ENCODE assay signal across 9 cellular contexts in genomic region chr19:49387936-49388372, GRCh38. TPM values are rescaled to one million over a fixed set of nuclear protein-coding genes. Genes with fewer than 3 reads are reported as not detected.
A peak's percentile ranks its signal among the peaks of the same experiment; 100 is the strongest.
DNase-seq lines count a peak whose midpoint lies in the region; ATAC-seq and TF ChIP-seq lines count a peak whose summit lies in the region.
"Had no signal": no experiment of that assay in that cellular context is flagged by ENCODE, and none has a peak within 500 bp of the region (broad histone marks: within the 10 kb centered on the region; RNA-seq: fewer than 3 reads in every experiment).

Gene KASH5 (plus strand): TSS chr19:49388249. CDS start chr19:49390884, 2,635 bp downstream.

- ATAC-seq in GM21390 (IDR thresholded peaks at IDR 0.05; ENCODE audit: unreplicated experiment), result no peak

- peaks cover 19% of the 10 kb centered on the region for H3K27me3 ChIP-seq in BE2C
- no peaks in the 10 kb centered on the region for H3K27me3 ChIP-seq in effector memory CD4-positive, alpha-beta T cell (replicated peaks; ENCODE audit: control insufficient read depth, insufficient read depth, low read length, poor library complexity, severe bottlenecking)
- peaks cover 0 to 28% of the 10 kb centered on the region in 2 donors for H3K27me3 ChIP-seq in tibial nerve

- H3K27ac ChIP-seq in effector memory CD4-positive, alpha-beta T cell (ENCODE audit: insufficient read depth, low read length, poor library complexity, severe bottlenecking), result no peak within 1 kb of the TSS
- H3K27ac ChIP-seq in tibial nerve, result no peak within 1 kb of the TSS

- no peak for TF ChIP-seq CTCF in BE2C (IDR thresholded peaks at IDR 0.05; ENCODE audit: low read depth, low read length)
- TF ChIP-seq CTCF in tibial nerve (IDR thresholded peaks at IDR 0.05), result no peak

- H3K4me1 ChIP-seq in BE2C (no peaks in the 10 kb centered on the region), tibial nerve (no peaks in the 10 kb centered on the region)
- peaks cover 7% of the 10 kb centered on the region for H3K4me1 ChIP-seq in effector memory CD4-positive, alpha-beta T cell (ENCODE audit: control insufficient read depth, insufficient read depth, low read length, poor library complexity, severe bottlenecking)

- H3K36me3 ChIP-seq in BE2C (no peaks in the 10 kb centered on the region), tibial nerve (no peaks in the 10 kb centered on the region)
- H3K36me3 ChIP-seq in effector memory CD4-positive, alpha-beta T cell (ENCODE audit: control insufficient read depth, insufficient read depth, low read length), result no peaks in the 10 kb centered on the region

- DNase-seq in BE2C (peak; percentile 55), pons (ENCODE audit: low spot score) (peak; percentile 52), tibial nerve (ENCODE audit: low spot score in 2 of 2) (peak; percentile 22 to 61), NK-92 (lab: John Stamatoyannopoulos, UW; ENCODE audit: unreplicated experiment) (no peak)
- peak; percentile 53 to 90 for DNase-seq in activated CD4-positive, alpha-beta T cell treated with anti-CD3 and anti-CD28 coated beads, Interleukin-2, amount 50 U/mL, for 24 hours (ENCODE audit: low read depth in 1 of 2, low spot score in 1 of 2)
- DNase-seq in effector memory CD4-positive, alpha-beta T cell, result peak; percentile 61 to 85 (median 82)

- no peak for TF ChIP-seq POLR2A in tibial nerve (IDR thresholded peaks at IDR 0.05)

- WGBS in tibial nerve, 2 donors, result 46 to 65% methylated on average over 40 of the region's 40 CpGs

- TF ChIP-seq EP300 in Ishikawa (IDR thresholded peaks at IDR 0.05; ENCODE audit: borderline replicate concordance), result no peak
- TF ChIP-seq EP300 in tibial nerve (IDR thresholded peaks at IDR 0.05), result no peak

- no peak for TF ChIP-seq RAD21 in Ishikawa (IDR thresholded peaks at IDR 0.05; ENCODE audit: low read depth)

- H3K9me3 ChIP-seq in BE2C (no peaks in the 10 kb centered on the region), tibial nerve (peaks cover 0 to 6% (median under 1%) of the 10 kb centered on the region in 4 donors)
- no peaks in the 10 kb centered on the region for H3K9me3 ChIP-seq in effector memory CD4-positive, alpha-beta T cell (ENCODE audit: control insufficient read depth, low read length)

- no peak within 1 kb of the TSS for H3K4me3 ChIP-seq in BE2C (ENCODE audit: low read depth, low read length)
- no peak within 1 kb of the TSS for H3K4me3 ChIP-seq in effector memory CD4-positive, alpha-beta T cell (ENCODE audit: insufficient read depth, low read depth, low read length, poor library complexity, severe bottlenecking)
- peak within 1 kb of the TSS in 2 of 4 donors; percentile 26 to 30 for H3K4me3 ChIP-seq in tibial nerve

TF ChIP-seq in Ishikawa, 13 proteins besides CTCF, POLR2A, EP300 and RAD21:
- 0 out of 2 replicates have a peak, but pooled peaks have one; percentile 29 for TF ChIP-seq TCF12 (IDR thresholded peaks at IDR 0.05; ENCODE audit: low read depth)
- peak; percentile 33; the same call in 1 of the 2 replicates for TF ChIP-seq ZBTB7A (IDR thresholded peaks at IDR 0.05; ENCODE audit: low read depth)
- TF ChIP-seq TEAD4 (IDR thresholded peaks at IDR 0.05), result no peak
- 0 out of 2 replicates have a peak, but pooled peaks have one; percentile 11 for TF ChIP-seq EGR1 (IDR thresholded peaks at IDR 0.05)
- peak; percentile 53; the same call in 1 of the 2 replicates for TF ChIP-seq YY1 (IDR thresholded peaks at IDR 0.05; ENCODE audit: low read depth)
- TF ChIP-seq MAX (IDR thresholded peaks at IDR 0.05), result peak; percentile 98

RNA-seq across cellular contexts. Expression of gene KASH5, which starts in this region (rescaled TPM):
- not detected for polyA plus RNA-seq in BE2C (2012; ENCODE audit: insufficient read depth, insufficient read length, low read depth)
- total RNA-seq in tibial nerve, result not detected
- total RNA-seq: dermis microvascular lymphatic vessel endothelial cell had no signal

Comparison
In these comparisons a context has a peak if more than half of its experiments do, and no peak if none do; other contexts are left out.
1. Peak in DNase-seq in tibial nerve; RNA of the gene not detected or under 1 TPM.